8 cellular contexts compared by ENCODE assay signal in the genomic region with DNA sequence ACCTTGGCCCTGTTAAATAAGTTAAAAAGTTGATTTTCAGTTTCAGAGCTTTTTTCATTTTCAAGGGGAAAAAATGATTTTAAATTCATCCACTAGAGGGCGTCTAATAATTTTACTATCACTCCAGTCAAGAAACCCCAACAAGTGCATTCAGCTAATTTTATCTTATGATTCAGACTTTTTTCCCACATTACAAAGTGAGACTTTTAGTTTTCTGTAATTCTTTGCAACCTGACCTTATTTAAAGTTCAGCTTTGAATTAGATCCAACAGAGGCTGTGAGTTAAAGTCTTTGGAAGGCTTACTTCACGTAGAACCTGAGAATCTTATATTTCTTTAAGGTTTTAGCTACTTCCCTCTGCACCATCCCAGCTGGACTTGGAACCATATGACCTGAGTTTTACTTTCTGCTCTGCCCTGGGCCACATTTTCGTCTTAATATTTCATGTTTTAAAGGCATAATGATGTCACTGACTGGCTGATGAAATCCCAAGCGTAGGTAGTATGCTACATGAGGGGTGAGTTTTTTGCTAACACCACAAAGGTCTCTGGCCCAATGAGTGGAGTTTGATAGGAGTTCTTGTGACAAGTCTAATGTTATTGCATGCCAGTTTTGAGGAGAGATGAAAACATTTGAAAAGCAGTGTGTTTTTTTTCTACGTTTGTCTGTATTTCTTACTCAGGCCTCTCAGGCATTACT. TPM values are rescaled to one million over a fixed set of nuclear protein-coding genes. Genes with fewer than 3 reads are reported as not detected.
DNase-seq lines count a peak whose midpoint lies in the region; ATAC-seq, FAIRE-seq and TF ChIP-seq lines count a peak whose summit lies in the region.

No MANE protein-coding gene starts in this region.

- H3K27ac Mint-ChIP-seq in activated naive CD4-positive, alpha-beta T cell treated with anti-CD3 and anti-CD28 coated beads, Interleukin-2, amount 50 U/mL, for 72 hours, result peak overlapping the region in 1 of 2 donors; percentile 43

- peak; percentile 41 to 59 for ATAC-seq in activated naive CD4-positive, alpha-beta T cell treated with anti-CD3 and anti-CD28 coated beads, Interleukin-2, amount 50 U/mL, for 72 hours
- peak; percentile 67 for ATAC-seq in HG02678 (IDR thresholded peaks at IDR 0.05; ENCODE audit: unreplicated experiment)

- H3K9ac ChIP-seq in fibroblast of lung (ENCODE audit: insufficient read depth, low read length), result no peak overlapping the region

- no peaks in the 10 kb centered on the region for H3K36me3 Mint-ChIP-seq in activated naive CD4-positive, alpha-beta T cell treated with anti-CD3 and anti-CD28 coated beads, Interleukin-2, amount 50 U/mL, for 72 hours

- no peaks in the 10 kb centered on the region for H3K27me3 ChIP-seq in fibroblast of lung (ENCODE audit: control insufficient read depth, insufficient read depth, low read length)

- H3K9me3 Mint-ChIP-seq in activated naive CD4-positive, alpha-beta T cell treated with anti-CD3 and anti-CD28 coated beads, Interleukin-2, amount 50 U/mL, for 72 hours, result no peaks in the 10 kb centered on the region

- no peaks in the 10 kb centered on the region for H4K20me1 ChIP-seq in fibroblast of lung (ENCODE audit: control insufficient read depth, extremely low read depth, insufficient read depth, low read length)

- H3K9me3 ChIP-seq in fibroblast of lung (ENCODE audit: control insufficient read depth, insufficient read depth, low read depth, low read length), result no peaks in the 10 kb centered on the region

- no peak overlapping the region for H3K4me2 ChIP-seq in fibroblast of lung (ENCODE audit: extremely low read depth, insufficient read depth, low read length)

- H2AFZ ChIP-seq in fibroblast of lung (ENCODE audit: low read length), result no peak overlapping the region

- peak; percentile 80 for FAIRE-seq in RCC 7860 (lab: Jason Lieb, UNC)

- no peaks in the 10 kb centered on the region for H3K36me3 ChIP-seq in fibroblast of lung (ENCODE audit: control insufficient read depth, insufficient read depth, low read length)

- TF ChIP-seq CTCF in fibroblast of lung (conservative IDR thresholded peaks at IDR 0.05 in 1 of 2, IDR thresholded peaks at IDR 0.05 in 1 of 2; ENCODE audit: low read depth in 1 of 2, low read length in 2 of 2) (peak in 1 of 2 donors; percentile 50), retinal pigment epithelial cell (conservative IDR thresholded peaks at IDR 0.05; ENCODE audit: low read depth, low read length) (peak; percentile 45)

- no peak for DNase-seq in activated naive CD4-positive, alpha-beta T cell treated with anti-CD3 and anti-CD28 coated beads, Interleukin-2, amount 50 U/mL, for 72 hours (ENCODE audit: low spot score in 2 of 2)
- DNase-seq in activated naive CD4-positive, alpha-beta T cell treated with anti-CD3 and anti-CD28 coated beads, Interleukin-2, amount 50 U/mL, for 16 hours, result no peak
- DNase-seq in RCC 7860 (ENCODE audit: low spot score) (peak; percentile 44), fibroblast of lung (ENCODE audit: low read depth in 2 of 2) (peak; percentile 55 to 60), retinal pigment epithelial cell (ENCODE audit: low read depth) (no peak), substantia nigra (lab: John Stamatoyannopoulos, UW) (no peak), AG08396 (ENCODE audit: low spot score) (no peak)

- H3K4me1 ChIP-seq in fibroblast of lung (ENCODE audit: control insufficient read depth, extremely low read depth, insufficient read depth, low read length), result no peaks in the 10 kb centered on the region

- no peaks in the 10 kb centered on the region for H3K79me2 ChIP-seq in fibroblast of lung (ENCODE audit: control insufficient read depth, insufficient read depth, low read length)

- H3K4me3 ChIP-seq in fibroblast of lung (replicated peaks in 1 of 4; ENCODE audit: control extremely low read depth in 1 of 4, insufficient read depth in 1 of 4, low read depth in 3 of 4, low read length in 4 of 4) (no peak overlapping the region), retinal pigment epithelial cell (ENCODE audit: low read length) (no peak overlapping the region)

- H3K27ac ChIP-seq in fibroblast of lung (ENCODE audit: insufficient read depth, low read length), result no peak overlapping the region
- H3K27ac ChIP-seq in substantia nigra (ENCODE audit: low read depth, low read length, poor library complexity, severe bottlenecking), result no peak overlapping the region

RNA-seq across cellular contexts. Expression of gene GNRHR, which starts 7.2 kb away (rescaled TPM):
- total RNA-seq in activated naive CD4-positive, alpha-beta T cell treated with anti-CD3 and anti-CD28 coated beads, Interleukin-2, amount 50 U/mL, for 72 hours, result not detected
- total RNA-seq in fibroblast of lung, result not detected in 2 replicates
- not detected in 2 replicates for polyA plus RNA-seq in fibroblast of lung
- 0.06 TPM in 1 of 2 replicates, not detected in the other for polyA plus RNA-seq in fibroblast of lung (2012)
- polyA minus RNA-seq in fibroblast of lung (ENCODE audit: low replicate concordance), result not detected in 2 replicates

RNA-seq across cellular contexts. Expression of gene UBA6, which starts 46.0 kb away (rescaled TPM):
- 10 to 100 TPM; 90.0 to 94.6 TPM for total RNA-seq in activated naive CD4-positive, alpha-beta T cell treated with anti-CD3 and anti-CD28 coated beads, Interleukin-2, amount 50 U/mL, for 72 hours
- total RNA-seq in fibroblast of lung, result 74.2 and 90.0 TPM in 2 replicates
- 92.8 and 127 TPM in 2 replicates for polyA plus RNA-seq in fibroblast of lung
- 23.7 and 31.6 TPM in 2 replicates for polyA plus RNA-seq in fibroblast of lung (2012)
- polyA minus RNA-seq in fibroblast of lung (ENCODE audit: low replicate concordance), result 4.9 and 17.0 TPM in 2 replicates

Comparison
In these comparisons a context has a peak if more than half of its experiments do, and no peak if none do; other contexts are left out.
1. DNase-seq: peak in RCC 7860 (single experiment) and fibroblast of lung (2 of 2); none in activated naive CD4-positive, alpha-beta T cell treated with anti-CD3 and anti-CD28 coated beads, Interleukin-2, amount 50 U/mL, for 72 hours (0 of 2), activated naive CD4-positive, alpha-beta T cell treated with anti-CD3 and anti-CD28 coated beads, Interleukin-2, amount 50 U/mL, for 16 hours (single experiment), retinal pigment epithelial cell (single experiment), substantia nigra (0 of 49) and AG08396 (single experiment).